8 cellular contexts compared by ENCODE assay signal in genomic region chr2:178479275-178479616, GRCh38. TPM values are rescaled to one million over a fixed set of nuclear protein-coding genes. Genes with fewer than 3 reads are reported as not detected.
DNase-seq lines count a peak whose midpoint lies in the region; ATAC-seq, FAIRE-seq and TF ChIP-seq lines count a peak whose summit lies in the region.

No MANE protein-coding gene starts in this region.

- H3K27ac Mint-ChIP-seq in mesothelial cell of epicardium = peak overlapping the region; percentile 99

- TF ChIP-seq EP300 in K562 (IDR thresholded peaks at IDR 0.05; ENCODE audit: low read length) = no peak

- peak overlapping the region; percentile 98 for H2AFZ ChIP-seq in K562 (ENCODE audit: low read depth, low read length)

- H3K79me2 ChIP-seq in K562 (ENCODE audit: control insufficient read depth, insufficient read depth, low read length) = peaks cover 48% of the 10 kb centered on the region

- H3K4me1 ChIP-seq in right atrium auricular region (peaks cover 0 to 46% of the 10 kb centered on the region in 2 donors), K562 (replicated peaks in 1 of 2; ENCODE audit: control insufficient read depth in 2 of 2, insufficient read depth in 2 of 2, low read length in 2 of 2) (peaks cover 23 to 29% of the 10 kb centered on the region in 2 experiments), vagina (peaks cover 59% of the 10 kb centered on the region)

- H3K27me3 ChIP-seq in right atrium auricular region = no peaks in the 10 kb centered on the region
- no peaks in the 10 kb centered on the region for H3K27me3 ChIP-seq in K562 (ENCODE audit: control insufficient read depth in 2 of 2, insufficient read depth in 2 of 2, low read length in 2 of 2)
- no peaks in the 10 kb centered on the region for H3K27me3 ChIP-seq in vagina

- no peaks in the 10 kb centered on the region for H3K36me3 ChIP-seq in right atrium auricular region
- no peaks in the 10 kb centered on the region for H3K36me3 ChIP-seq in K562 (ENCODE audit: control insufficient read depth, insufficient read depth, low read length)
- no peaks in the 10 kb centered on the region for H3K36me3 ChIP-seq in vagina

- peak overlapping the region; percentile 94 for H3K4me3 Mint-ChIP-seq in mesothelial cell of epicardium

- no peak for TF ChIP-seq CTCF in right atrium auricular region (IDR thresholded peaks at IDR 0.05)
- no peak for TF ChIP-seq CTCF in K562 (IDR thresholded peaks at IDR 0.05 in 2 of 3, conservative IDR thresholded peaks at IDR 0.05 in 1 of 3; ENCODE audit: insufficient read depth in 2 of 3, low read depth in 1 of 3, low read length in 3 of 3)
- TF ChIP-seq CTCF in mesothelial cell of epicardium (IDR thresholded peaks at IDR 0.05; ENCODE audit: unreplicated experiment) = peak; percentile 53
- peak in 1 of 3 experiments; percentile 5 for TF ChIP-seq CTCF in vagina (IDR thresholded peaks at IDR 0.05)

- no peak for ATAC-seq in Right ventricle myocardium inferior
- no peak for ATAC-seq in K562
- no peak for ATAC-seq in HG03520 (IDR thresholded peaks at IDR 0.05; ENCODE audit: unreplicated experiment)

- intact Hi-C loops in Right ventricle myocardium inferior (cut with DNase I) = no loop called here
- intact Hi-C loops in K562 (cut with micrococcal nuclease) = loop anchor here (1.0 to 10.0 kb wide), 8 partner anchors 28 to 1526 kb away; partner anchors contain the start of genes CWC22, PJVK, PRKRA and RBM45
- intact Hi-C loops in vagina (cut with DNase I) = no loop called here

- POLR2A ChIA-PET in K562 (lab: Yijun Ruan, JAX) = no interaction called here

- H3K4me3 ChIP-seq in right atrium auricular region (peak overlapping the region; percentile 47 to 62), K562 (no peak overlapping the region), vagina (peak overlapping the region; percentile 55 to 59)

- H3K9me3 Mint-ChIP-seq in mesothelial cell of epicardium = no peaks in the 10 kb centered on the region

- BruUV-seq in K562 (replicated peaks; lab: Mats Ljungman, UMichigan) = no TSS peak

- 32% methylated on average over 4 of the region's 4 CpGs for WGBS in K562 (ENCODE audit: insufficient coverage, low coverage, missing lambda C conversion rate)

- H3K9ac ChIP-seq in K562 (ENCODE audit: insufficient read depth in 1 of 2, low read depth in 2 of 2, low read length in 2 of 2) = peak overlapping the region in 1 of 2 experiments; percentile 75; a peak in 1 of 4 replicates

- no peak for FAIRE-seq in K562 (lab: Jason Lieb, UNC)

- H3K27me3 Mint-ChIP-seq in mesothelial cell of epicardium (ENCODE audit: low read depth) = no peaks in the 10 kb centered on the region

- peak overlapping the region; percentile 93 to 95 for H3K27ac ChIP-seq in right atrium auricular region
- H3K27ac ChIP-seq in K562 (ENCODE audit: extremely low read depth, low read depth, low read length) = 0 out of 3 replicates have a peak overlapping the region, but pooled peaks have one; percentile 63
- peak overlapping the region; percentile 96 for H3K27ac ChIP-seq in vagina

- CTCF ChIA-PET in K562 (lab: Yijun Ruan, JAX; ENCODE audit: low intra/inter-chr PET ratio) = no interaction called here

- TF ChIP-seq POLR2A in K562 (conservative IDR thresholded peaks at IDR 0.05) (no peak), vagina (IDR thresholded peaks at IDR 0.05) (no peak)

- no peaks in the 10 kb centered on the region for H3K9me1 ChIP-seq in K562 (ENCODE audit: control insufficient read depth, insufficient read depth, low read length)

- in situ Hi-C loops in K562 (cut with MboI) = no loop called here

- peak overlapping the region; percentile 95 for H3K4me2 ChIP-seq in K562 (ENCODE audit: insufficient read depth, low read length)

- no peak for DNase-seq in right atrium auricular region (ENCODE audit: low spot score)
- no peak for DNase-seq in Right ventricle myocardium inferior (ENCODE audit: missing footprints)
- peak in 1 of 4 experiments; percentile 16 for DNase-seq in K562 (ENCODE audit: extremely low read depth in 1 of 4, low spot score in 3 of 4)
- DNase-seq in mesothelial cell of epicardium (ENCODE audit: low spot score in 2 of 2, unreplicated experiment in 2 of 2) = no peak
- DNase-seq in vagina (ENCODE audit: extremely low spot score in 2 of 2) = no peak
- no peak for DNase-seq in midbrain (lab: John Stamatoyannopoulos, UW)
- DNase-seq in NCI-H1092 (lab: John Stamatoyannopoulos, UW) = no peak

- H3K9me3 ChIP-seq in right atrium auricular region (no peaks in the 10 kb centered on the region), K562 (replicated peaks; ENCODE audit: control insufficient read depth, insufficient read depth, low read depth, low read length) (no peaks in the 10 kb centered on the region), vagina (no peaks in the 10 kb centered on the region)

- no peak for TF ChIP-seq RAD21 in K562 (CRISPR knock-in tag; conservative IDR thresholded peaks at IDR 0.05 in 1 of 2, IDR thresholded peaks at IDR 0.05 in 1 of 2)

- no peaks in the 10 kb centered on the region for H3K36me3 Mint-ChIP-seq in mesothelial cell of epicardium

- no peaks in the 10 kb centered on the region for H4K20me1 ChIP-seq in K562 (replicated peaks; ENCODE audit: control insufficient read depth, insufficient read depth, low read length)

- peaks cover 42% of the 10 kb centered on the region for H3K4me1 Mint-ChIP-seq in mesothelial cell of epicardium

RNA-seq across cellular contexts. Expression of gene FKBP7, which starts 0.8 kb away (rescaled TPM):
- total RNA-seq in right atrium auricular region (10 to 100 TPM; 10.8 to 13.4 TPM), Right ventricle myocardium inferior (9.3 TPM), K562 (2014; rRNA removed) (9.5 and 15.9 TPM in 2 replicates), K562 (2014; rRNA removed; fragmentation: Illumina TruSeq; extraction: Trizol) (12.6 and 13.5 TPM in 2 replicates), K562 (2015; rRNA removed; fragmentation: Illumina TruSeq; extraction: Trizol) (12.0 and 14.7 TPM in 2 replicates), K562 (2021) (6.1 and 7.0 TPM in 2 replicates), mesothelial cell of epicardium (48.1 to 52.9 TPM (median 49.7 TPM) in 3 replicates), vagina (30.9 TPM)
- total RNA-seq in K562 (2011; cell fraction: chromatin; rRNA removed; ENCODE audit: low replicate concordance) = 6.4 and 7.4 TPM in 2 replicates
- total RNA-seq in K562 (2011; cell fraction: nucleolus; rRNA removed) = 5.1 and 7.3 TPM in 2 replicates
- 8.4 and 9.8 TPM in 2 replicates for total RNA-seq in K562 (2011; cell fraction: nucleoplasm; rRNA removed)
- polyA plus RNA-seq in K562 (2011; rRNA removed) (16.8 and 19.2 TPM in 2 replicates), K562 (2014; fragmentation: Illumina TruSeq; extraction: Trizol) (17.4 and 19.9 TPM in 2 replicates), K562 (2014; fragmentation: Nextera tagmentation; extraction: Ambion mirVana) (10 to 100 TPM; 19.3 to 23.2 TPM), K562 (2014; rRNA removed) (19.0 and 22.7 TPM in 2 replicates)
- polyA plus RNA-seq in K562 (2011; cell fraction: cytosol; rRNA removed) = 4.2 and 7.4 TPM in 2 replicates
- 5.3 and 9.0 TPM in 2 replicates for polyA plus RNA-seq in K562 (2011; cell fraction: nucleus; rRNA removed)
- 7.0 and 9.1 TPM in 2 replicates for polyA plus RNA-seq in K562 (2012)
- polyA minus RNA-seq in K562 (2011; rRNA and poly(A)+ RNA removed) = 12.5 and 13.7 TPM in 2 replicates
- polyA minus RNA-seq in K562 (2011; cell fraction: cytosol; rRNA and poly(A)+ RNA removed) = 4.0 and 4.6 TPM in 2 replicates
- 5.4 and 7.9 TPM in 2 replicates for polyA minus RNA-seq in K562 (2011; cell fraction: nucleus; rRNA and poly(A)+ RNA removed)

RNA-seq across cellular contexts. Expression of gene PLEKHA3, which starts 1.0 kb away (rescaled TPM):
- total RNA-seq in right atrium auricular region (10 to 100 TPM; 11.1 to 12.1 TPM), Right ventricle myocardium inferior (36.4 TPM), K562 (2014; rRNA removed) (6.4 and 6.9 TPM in 2 replicates), K562 (2014; rRNA removed; fragmentation: Illumina TruSeq; extraction: Trizol) (11.7 and 18.5 TPM in 2 replicates), K562 (2015; rRNA removed; fragmentation: Illumina TruSeq; extraction: Trizol) (8.4 and 10.5 TPM in 2 replicates), K562 (2021) (19.6 and 23.4 TPM in 2 replicates), mesothelial cell of epicardium (27.3 to 28.9 TPM (median 28.0 TPM) in 3 replicates), vagina (5.9 TPM)
- 7.1 and 8.8 TPM in 2 replicates for total RNA-seq in K562 (2011; cell fraction: chromatin; rRNA removed; ENCODE audit: low replicate concordance)
- 2.8 and 2.9 TPM in 2 replicates for total RNA-seq in K562 (2011; cell fraction: nucleolus; rRNA removed)
- total RNA-seq in K562 (2011; cell fraction: nucleoplasm; rRNA removed) = 6.7 and 16.4 TPM in 2 replicates
- polyA plus RNA-seq in K562 (2011; rRNA removed) (14.9 and 21.8 TPM in 2 replicates), K562 (2014; fragmentation: Illumina TruSeq; extraction: Trizol) (6.8 and 8.8 TPM in 2 replicates), K562 (2014; fragmentation: Nextera tagmentation; extraction: Ambion mirVana) (1 to 10 TPM; 2.3 to 2.6 TPM), K562 (2014; rRNA removed) (9.7 and 12.0 TPM in 2 replicates)
- polyA plus RNA-seq in K562 (2011; cell fraction: cytosol; rRNA removed) = 1.6 and 2.8 TPM in 2 replicates
- polyA plus RNA-seq in K562 (2011; cell fraction: nucleus; rRNA removed) = 3.7 and 7.0 TPM in 2 replicates
- 6.8 and 7.4 TPM in 2 replicates for polyA plus RNA-seq in K562 (2012)
- polyA minus RNA-seq in K562 (2011; rRNA and poly(A)+ RNA removed) = 15.1 and 15.8 TPM in 2 replicates
- 5.8 and 11.0 TPM in 2 replicates for polyA minus RNA-seq in K562 (2011; cell fraction: cytosol; rRNA and poly(A)+ RNA removed)
- 5.9 and 7.7 TPM in 2 replicates for polyA minus RNA-seq in K562 (2011; cell fraction: nucleus; rRNA and poly(A)+ RNA removed)

RNA-seq across cellular contexts. Expression of gene PJVK, which starts 28.1 kb away (rescaled TPM):
- 1 to 10 TPM in 1 of 2 donors, under 1 TPM in 1; 0.59 to 2.4 TPM for total RNA-seq in right atrium auricular region
- total RNA-seq in Right ventricle myocardium inferior = 0.70 TPM
- total RNA-seq in K562 (2011; cell fraction: chromatin; rRNA removed; ENCODE audit: low replicate concordance) = 1.5 and 4.6 TPM in 2 replicates
- 1.5 and 1.8 TPM in 2 replicates for total RNA-seq in K562 (2011; cell fraction: nucleolus; rRNA removed)
- total RNA-seq in K562 (2011; cell fraction: nucleoplasm; rRNA removed) = 2.9 and 4.0 TPM in 2 replicates
- total RNA-seq in K562 (2014; rRNA removed) = 0.41 and 0.95 TPM in 2 replicates
- 0.41 and 0.73 TPM in 2 replicates for total RNA-seq in K562 (2014; rRNA removed; fragmentation: Illumina TruSeq; extraction: Trizol)
- total RNA-seq in K562 (2015; rRNA removed; fragmentation: Illumina TruSeq; extraction: Trizol) = 0.45 and 0.58 TPM in 2 replicates
- 0.78 and 0.87 TPM in 2 replicates for total RNA-seq in K562 (2021)
- 1.5 and 2.6 TPM in 2 replicates for polyA plus RNA-seq in K562 (2011; rRNA removed)
- 0.15 and 0.75 TPM in 2 replicates for polyA plus RNA-seq in K562 (2011; cell fraction: cytosol; rRNA removed)
- polyA plus RNA-seq in K562 (2011; cell fraction: nucleus; rRNA removed) = 2.2 and 4.2 TPM in 2 replicates
- polyA plus RNA-seq in K562 (2012) = 0.70 and 0.96 TPM in 2 replicates
- polyA plus RNA-seq in K562 (2014; fragmentation: Illumina TruSeq; extraction: Trizol) = 0.43 and 0.71 TPM in 2 replicates
- under 1 TPM; 0.11 to 0.24 TPM for polyA plus RNA-seq in K562 (2014; fragmentation: Nextera tagmentation; extraction: Ambion mirVana)
- polyA plus RNA-seq in K562 (2014; rRNA removed) = 1.2 and 2.1 TPM in 2 replicates
- 1.0 and 1.3 TPM in 2 replicates for polyA minus RNA-seq in K562 (2011; rRNA and poly(A)+ RNA removed)
- 0.91 TPM in 1 of 2 replicates, not detected in the other for polyA minus RNA-seq in K562 (2011; cell fraction: cytosol; rRNA and poly(A)+ RNA removed)
- 1.1 and 2.4 TPM in 2 replicates for polyA minus RNA-seq in K562 (2011; cell fraction: nucleus; rRNA and poly(A)+ RNA removed)
- total RNA-seq in mesothelial cell of epicardium = 12.1 to 13.8 TPM (median 12.2 TPM) in 3 replicates
- 4.9 TPM for total RNA-seq in vagina

RNA-seq across cellular contexts. Expression of gene PRKRA, which starts 28.3 kb away (rescaled TPM):
- total RNA-seq in right atrium auricular region (10 to 100 TPM; 41.4 to 47.1 TPM), Right ventricle myocardium inferior (45.4 TPM), K562 (2014; rRNA removed) (78.1 and 103 TPM in 2 replicates), K562 (2014; rRNA removed; fragmentation: Illumina TruSeq; extraction: Trizol) (57.2 and 63.0 TPM in 2 replicates), K562 (2015; rRNA removed; fragmentation: Illumina TruSeq; extraction: Trizol) (54.8 and 62.9 TPM in 2 replicates), K562 (2021) (50.4 and 53.9 TPM in 2 replicates), mesothelial cell of epicardium (67.2 to 70.7 TPM (median 70.3 TPM) in 3 replicates), vagina (79.3 TPM)
- 68.4 and 99.5 TPM in 2 replicates for total RNA-seq in K562 (2011; cell fraction: chromatin; rRNA removed; ENCODE audit: low replicate concordance)
- 60.4 and 62.4 TPM in 2 replicates for total RNA-seq in K562 (2011; cell fraction: nucleolus; rRNA removed)
- total RNA-seq in K562 (2011; cell fraction: nucleoplasm; rRNA removed) = 79.3 and 112 TPM in 2 replicates
- polyA plus RNA-seq in K562 (2011; rRNA removed) (63.9 and 70.6 TPM in 2 replicates), K562 (2014; fragmentation: Illumina TruSeq; extraction: Trizol) (43.0 and 52.3 TPM in 2 replicates), K562 (2014; fragmentation: Nextera tagmentation; extraction: Ambion mirVana) (10 to 100 TPM; 14.1 to 20.4 TPM), K562 (2014; rRNA removed) (46.0 and 46.1 TPM in 2 replicates)
- 34.5 and 34.8 TPM in 2 replicates for polyA plus RNA-seq in K562 (2011; cell fraction: cytosol; rRNA removed)
- polyA plus RNA-seq in K562 (2011; cell fraction: nucleus; rRNA removed) = 57.3 and 58.6 TPM in 2 replicates
- polyA plus RNA-seq in K562 (2012) = 42.2 and 48.1 TPM in 2 replicates
- 61.3 and 77.9 TPM in 2 replicates for polyA minus RNA-seq in K562 (2011; rRNA and poly(A)+ RNA removed)
- 32.4 and 41.6 TPM in 2 replicates for polyA minus RNA-seq in K562 (2011; cell fraction: cytosol; rRNA and poly(A)+ RNA removed)
- polyA minus RNA-seq in K562 (2011; cell fraction: nucleus; rRNA and poly(A)+ RNA removed) = 74.0 and 107 TPM in 2 replicates
